In the genomic region with DNA sequence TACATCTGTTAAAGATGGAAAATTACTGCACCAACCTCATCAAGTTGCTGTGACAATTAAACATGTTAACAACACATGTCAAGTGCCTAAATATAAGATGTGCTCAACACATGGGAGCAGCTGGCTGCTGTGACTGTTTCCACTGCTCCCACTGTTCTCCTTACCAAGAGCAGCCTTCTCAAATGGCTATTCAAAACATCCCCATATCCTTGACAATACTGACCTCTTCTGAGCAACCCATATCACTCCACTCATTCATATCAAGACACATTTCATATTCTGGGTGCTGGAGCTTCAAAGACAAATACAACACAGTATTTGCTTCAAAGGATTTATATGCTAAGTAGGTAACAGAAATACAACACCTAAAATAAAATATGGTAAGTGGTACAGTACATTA, we compare ENCODE assay signal across 11 cellular contexts.
DNase-seq lines count a peak whose midpoint lies in the region; ATAC-seq, FAIRE-seq and TF ChIP-seq lines count a peak whose summit lies in the region.
"Had no signal": no experiment of that assay in that cellular context is flagged by ENCODE, and none has a peak within 500 bp of the region (broad histone marks: within the 10 kb centered on the region; RNA-seq: fewer than 3 reads in every experiment).

No MANE protein-coding gene starts in this region.

- TF ChIP-seq CTCF in HFFc6 (IDR thresholded peaks at IDR 0.05) (peak; percentile 21; the same call in 1 of the 2 replicates), keratinocyte (optimal IDR thresholded peaks at IDR 0.05 in 1 of 3, IDR thresholded peaks at IDR 0.05 in 1 of 3, conservative IDR thresholded peaks at IDR 0.05 in 1 of 3; ENCODE audit: extremely low read depth in 1 of 3, insufficient read depth in 2 of 3, low read length in 3 of 3) (no peak), brain microvascular endothelial cell (IDR thresholded peaks at IDR 0.05; ENCODE audit: low read depth, low read length, missing control alignments) (no peak)

- CTCF ChIA-PET in HEK293T (lab: Yijun Ruan, JAX) = no interaction called here

- H3K9me1 ChIP-seq in keratinocyte (ENCODE audit: control insufficient read depth, extremely low read depth, insufficient read depth, low read length) = no peaks in the 10 kb centered on the region

- H3K4me1 Mint-ChIP-seq in HFFc6 (ENCODE audit: low read depth) = peaks cover 18% of the 10 kb centered on the region

- H3K9me3 Mint-ChIP-seq in HFFc6 = no peaks in the 10 kb centered on the region
- H3K9me3 Mint-ChIP-seq: T-cell had no signal

- POLR2A ChIA-PET in HEK293T (lab: Yijun Ruan, JAX) = no interaction called here

- H2AFZ ChIP-seq in keratinocyte (ENCODE audit: control insufficient read depth, low read length) = no peak overlapping the region

- in situ Hi-C loops in brain microvascular endothelial cell (cut with HindIII; ENCODE audit: low pct_ligation_motif_present, low sequenced_read_pairs) = no loop called here

- no peak overlapping the region for H3K4me2 ChIP-seq in keratinocyte (ENCODE audit: control insufficient read depth, extremely low read depth, insufficient read depth, low read depth, low read length)

- H3K9me3 ChIP-seq in keratinocyte (ENCODE audit: control insufficient read depth, low read depth, low read length) = no peaks in the 10 kb centered on the region

- peak; percentile 23 for FAIRE-seq in keratinocyte (lab: Jason Lieb, UNC)

- H3K79me2 ChIP-seq in keratinocyte (ENCODE audit: control insufficient read depth, insufficient read depth, low read length) = no peaks in the 10 kb centered on the region

- H3K27ac Mint-ChIP-seq in HFFc6 = no peak overlapping the region
- H3K27ac Mint-ChIP-seq: T-cell had no signal

- H3K9ac ChIP-seq in keratinocyte (ENCODE audit: control insufficient read depth, extremely low read depth, insufficient read depth, low read length) = no peak overlapping the region

- DNase-seq in Ammon's horn (ENCODE audit: low spot score) (peak; percentile 76), HFFc6 (no peak), SHP77 treated with DMSO at 0.1 percent for 48 hours (lab: John Stamatoyannopoulos, UW) (peak; percentile 8), keratinocyte (ENCODE audit: low read depth, low spot score) (no peak), brain microvascular endothelial cell (no peak), HEK293T (ENCODE audit: extremely low spot score) (no peak)
- DNase-seq: activated CD4-positive, alpha-beta T cell treated with anti-CD3 and anti-CD28 coated beads for 48 hours; activated effector memory CD4-positive, alpha-beta T cell treated with Interleukin-2 at 50 U/mL for 16 hours; T-cell had no signal

- no peaks in the 10 kb centered on the region for H3K4me1 ChIP-seq in keratinocyte (ENCODE audit: control insufficient read depth, extremely low read depth, insufficient read depth, low read length)

- no peaks in the 10 kb centered on the region for H3K27me3 ChIP-seq in keratinocyte (ENCODE audit: control insufficient read depth, extremely low read depth, insufficient read depth, low read length)
- no peaks in the 10 kb centered on the region for H3K27me3 ChIP-seq in brain microvascular endothelial cell (replicated peaks)

- H3K27ac ChIP-seq in keratinocyte (ENCODE audit: control insufficient read depth, insufficient read depth, low read length) (no peak overlapping the region), brain microvascular endothelial cell (no peak overlapping the region)

- no peaks in the 10 kb centered on the region; the same call in 1 of the 2 replicates for H3K27me3 Mint-ChIP-seq in HFFc6 (ENCODE audit: insufficient read depth)
- H3K27me3 Mint-ChIP-seq: T-cell had no signal

- dilution Hi-C loops in keratinocyte (cut with MboI; ENCODE audit: extremely low pct_ligation_motif_present, low sequenced_read_pairs) = no loop called here

- ATAC-seq in HG02571 (IDR thresholded peaks at IDR 0.05; ENCODE audit: unreplicated experiment) (no peak), GM21786 (IDR thresholded peaks at IDR 0.05; ENCODE audit: unreplicated experiment) (no peak)
- ATAC-seq: T-cell had no signal

- H3K4me3 Mint-ChIP-seq in HFFc6 = no peak overlapping the region
- H3K4me3 Mint-ChIP-seq: T-cell had no signal

- peaks cover 16% of the 10 kb centered on the region for H3K36me3 Mint-ChIP-seq in HFFc6 (ENCODE audit: low read depth)

- no peak overlapping the region for H3K4me3 ChIP-seq in keratinocyte (ENCODE audit: control insufficient read depth in 2 of 3, extremely low read depth in 1 of 3, insufficient read depth in 2 of 3, low read depth in 1 of 3, low read length in 3 of 3)
- H3K4me3 ChIP-seq in brain microvascular endothelial cell (ENCODE audit: low read depth, low read length) = no peak overlapping the region

- H4K20me1 ChIP-seq in keratinocyte (ENCODE audit: control insufficient read depth, extremely low read depth, insufficient read depth, low read length) = no peaks in the 10 kb centered on the region

- H3K36me3 ChIP-seq in keratinocyte (ENCODE audit: control insufficient read depth in 2 of 2, extremely low read depth in 1 of 2, insufficient read depth in 2 of 2, low read length in 2 of 2) = peaks cover 4 to 6% of the 10 kb centered on the region in 2 experiments
- H3K36me3 ChIP-seq in brain microvascular endothelial cell (replicated peaks) = no peaks in the 10 kb centered on the region

TF ChIP-seq in HEK293T, 16 proteins besides CTCF, POLR2A, EP300 and RAD21:
- TF ChIP-seq ARNT (IDR thresholded peaks at IDR 0.05) (no peak), FOXK2 (IDR thresholded peaks at IDR 0.05) (no peak), ELF4 (IDR thresholded peaks at IDR 0.05) (no peak), SUZ12 (IDR thresholded peaks at IDR 0.05) (no peak)

Comparison
In these comparisons a context has a peak if more than half of its experiments do, and no peak if none do; other contexts are left out.
1. DNase-seq: peak in Ammon's horn (single experiment) and SHP77 treated with DMSO at 0.1 percent for 48 hours (single experiment); none in HFFc6 (single experiment), keratinocyte (single experiment), brain microvascular endothelial cell (single experiment) and HEK293T (single experiment).